ENCODE assay signal across 16 cellular contexts in the genomic region with DNA sequence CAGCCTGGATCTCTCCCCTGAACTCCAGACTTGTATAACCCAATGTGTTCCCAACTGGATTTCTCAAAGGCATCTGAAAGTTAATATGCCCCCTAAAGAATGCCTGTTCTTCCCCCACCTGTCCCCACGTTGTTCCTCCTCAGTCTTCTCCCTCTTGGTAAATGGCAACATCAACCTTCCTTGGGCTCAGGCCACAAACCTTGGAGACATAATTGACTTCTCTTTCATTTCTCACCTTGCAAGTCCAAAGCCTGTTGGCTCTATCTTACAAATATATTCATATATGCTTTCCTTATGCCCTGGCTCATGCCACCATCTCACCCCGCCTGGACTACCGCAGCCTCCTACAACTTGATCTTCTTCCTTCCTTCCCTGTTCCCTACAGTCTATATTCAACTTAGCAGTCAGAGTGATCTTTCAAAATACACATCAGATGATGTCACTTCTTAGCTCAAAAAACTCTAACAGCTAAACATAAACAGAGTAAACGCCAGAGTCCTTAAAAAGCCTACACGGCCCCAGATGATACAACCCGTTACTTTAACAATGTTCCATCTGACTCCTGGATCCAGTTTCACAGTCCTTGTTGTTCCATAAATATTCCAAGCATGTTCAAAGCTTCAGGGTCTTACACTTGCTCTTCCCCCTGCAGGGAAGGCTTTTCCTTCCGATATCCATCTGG.
DNase-seq lines count a peak whose midpoint lies in the region; ATAC-seq, FAIRE-seq and TF ChIP-seq lines count a peak whose summit lies in the region.
"Had no signal": no experiment of that assay in that cellular context is flagged by ENCODE, and none has a peak within 500 bp of the region (broad histone marks: within the 10 kb centered on the region; RNA-seq: fewer than 3 reads in every experiment).

No MANE protein-coding gene starts in this region.

- TF ChIP-seq RAD21 in K562 (CRISPR knock-in tag; conservative IDR thresholded peaks at IDR 0.05 in 1 of 2, IDR thresholded peaks at IDR 0.05 in 1 of 2) = no peak

- no peak for TF ChIP-seq POLR2A in K562 (conservative IDR thresholded peaks at IDR 0.05)

- H3K9me3 ChIP-seq in HEK293 (ENCODE audit: control insufficient read depth, insufficient read depth, low read depth, low read length) (no peaks in the 10 kb centered on the region), K562 (replicated peaks; ENCODE audit: control insufficient read depth, insufficient read depth, low read depth, low read length) (no peaks in the 10 kb centered on the region), osteoblast (ENCODE audit: low read depth, low read length) (peaks cover 8% of the 10 kb centered on the region)

- H3K4me1 ChIP-seq in HEK293 (ENCODE audit: control insufficient read depth, insufficient read depth, low read length) (no peaks in the 10 kb centered on the region), K562 (replicated peaks in 1 of 2; ENCODE audit: control insufficient read depth in 2 of 2, insufficient read depth in 2 of 2, low read length in 2 of 2) (no peaks in the 10 kb centered on the region; a peak in 2 of 5 replicates), osteoblast (ENCODE audit: insufficient read depth, low read length) (no peaks in the 10 kb centered on the region)

- CTCF ChIA-PET in HEK293 (lab: Yijun Ruan, JAX) = no interaction called here
- CTCF ChIA-PET in K562 (lab: Yijun Ruan, JAX; ENCODE audit: low intra/inter-chr PET ratio) = no interaction called here

- no TSS peak for BruUV-seq in K562 (replicated peaks; lab: Mats Ljungman, UMichigan)

- no peak overlapping the region for H3K4me2 ChIP-seq in K562 (ENCODE audit: insufficient read depth, low read length)
- no peak overlapping the region for H3K4me2 ChIP-seq in osteoblast (ENCODE audit: insufficient read depth, low read length)

- H3K79me2 ChIP-seq in K562 (ENCODE audit: control insufficient read depth, insufficient read depth, low read length) (no peaks in the 10 kb centered on the region), osteoblast (ENCODE audit: insufficient read depth, low read length) (no peaks in the 10 kb centered on the region)

- in situ Hi-C loops in K562 (cut with MboI) = no loop called here

- no peak for FAIRE-seq in K562 (lab: Jason Lieb, UNC)
- FAIRE-seq: GM12878 had no signal

- no peak for TF ChIP-seq EP300 in K562 (IDR thresholded peaks at IDR 0.05; ENCODE audit: low read length)

- WGBS in K562 (ENCODE audit: insufficient coverage, low coverage, missing lambda C conversion rate) = 6% methylated on average over 7 of the region's 7 CpGs

- TF ChIP-seq CTCF in HEK293 (tag by site-specific recombination; IDR thresholded peaks at IDR 0.05) = no peak
- no peak for TF ChIP-seq CTCF in K562 (IDR thresholded peaks at IDR 0.05 in 2 of 3, conservative IDR thresholded peaks at IDR 0.05 in 1 of 3; ENCODE audit: insufficient read depth in 2 of 3, low read depth in 1 of 3, low read length in 3 of 3)
- no peak for TF ChIP-seq CTCF in osteoblast (IDR thresholded peaks at IDR 0.05; ENCODE audit: extremely low read depth, low read depth, low read length)

- no peaks in the 10 kb centered on the region for H3K36me3 ChIP-seq in HEK293 (ENCODE audit: control insufficient read depth in 2 of 2, insufficient read depth in 1 of 2, low read length in 2 of 2)
- H3K36me3 ChIP-seq in K562 (ENCODE audit: control insufficient read depth, insufficient read depth, low read length) = no peaks in the 10 kb centered on the region
- H3K36me3 ChIP-seq in osteoblast (ENCODE audit: insufficient read depth, low read length) = peaks cover 10% of the 10 kb centered on the region

- H3K4me3 ChIP-seq in HEK293 (ENCODE audit: low read depth, low read length) (no peak overlapping the region), K562 (no peak overlapping the region), osteoblast (ENCODE audit: insufficient read depth, low read length) (no peak overlapping the region)
- H3K4me3 ChIP-seq: GM12878, GM23248 had no signal

- POLR2A ChIA-PET in HEK293 (lab: Yijun Ruan, JAX) (no interaction called here), K562 (lab: Yijun Ruan, JAX) (interaction anchor here (1.0 kb wide), 1 partner anchor 20 kb away, joined by 4 read pairs; no protein-coding TSS in a partner anchor)

- H3K27ac ChIP-seq in HEK293 (ENCODE audit: extremely low read depth, low read depth, low read length) (no peak overlapping the region), K562 (ENCODE audit: extremely low read depth, low read depth, low read length) (no peak overlapping the region), osteoblast (ENCODE audit: low read depth, low read length) (no peak overlapping the region)
- H3K27ac ChIP-seq: GM23248 had no signal

- DNase-seq in K562 (ENCODE audit: extremely low read depth in 1 of 4, low spot score in 3 of 4) = no peak
- peak; percentile 47 for DNase-seq in fibroblast of peridontal ligament (ENCODE audit: extremely low read depth)
- peak; percentile 68 for DNase-seq in osteoblast (ENCODE audit: insufficient read length, low spot score, missing footprints)
- DNase-seq in NOMO-1 treated with dmso at 0.1 percent for 144 hours (lab: John Stamatoyannopoulos, UW; ENCODE audit: unreplicated experiment) = no peak
- no peak for DNase-seq in SIG-M5 treated with dmso at 0.1 percent for 504 hours (lab: John Stamatoyannopoulos, UW; ENCODE audit: unreplicated experiment)
- DNase-seq: ACHN; C1 segment of cervical spinal cord; Calu3; CD4-positive, alpha-beta T cell; DMS79; GM23248 had no signal

- no peak overlapping the region for H3K9ac ChIP-seq in K562 (ENCODE audit: insufficient read depth in 1 of 2, low read depth in 2 of 2, low read length in 2 of 2)
- H3K9ac ChIP-seq: GM23248 had no signal

- no peaks in the 10 kb centered on the region for H4K20me1 ChIP-seq in K562 (replicated peaks; ENCODE audit: control insufficient read depth, insufficient read depth, low read length)
- H4K20me1 ChIP-seq in osteoblast (ENCODE audit: insufficient read depth, low read length) = no peaks in the 10 kb centered on the region

- H2AFZ ChIP-seq in K562 (ENCODE audit: low read depth, low read length) (no peak overlapping the region), osteoblast (ENCODE audit: low read length) (no peak overlapping the region)
- H2AFZ ChIP-seq: GM23248 had no signal

- ATAC-seq in K562 (no peak), GM18498 (IDR thresholded peaks at IDR 0.05; ENCODE audit: unreplicated experiment) (no peak), HG03354 (IDR thresholded peaks at IDR 0.05; ENCODE audit: poor library complexity, severe bottlenecking, unreplicated experiment) (no peak)
- ATAC-seq: GM12878, HCT116 had no signal

- H3K27me3 ChIP-seq in K562 (ENCODE audit: control insufficient read depth in 2 of 2, insufficient read depth in 2 of 2, low read length in 2 of 2) = peaks cover 0 to 19% of the 10 kb centered on the region in 2 experiments; a peak in 3 of 5 replicates
- no peaks in the 10 kb centered on the region for H3K27me3 ChIP-seq in osteoblast (ENCODE audit: insufficient read depth, low read length)

- H3K9me1 ChIP-seq in K562 (ENCODE audit: control insufficient read depth, insufficient read depth, low read length) = no peaks in the 10 kb centered on the region

- intact Hi-C loops in K562 (cut with micrococcal nuclease) = no loop called here

TF ChIP-seq in HEK293, 187 proteins besides CTCF, POLR2A, EP300 and RAD21 (continues in another document):
- TF ChIP-seq ZNF174 (tag by site-specific recombination; IDR thresholded peaks at IDR 0.05) = no peak
- TF ChIP-seq SP3 (tag by site-specific recombination; IDR thresholded peaks at IDR 0.05) = no peak
- TF ChIP-seq ZNF510 (tag by site-specific recombination; IDR thresholded peaks at IDR 0.05; ENCODE audit: insufficient replicate concordance) = no peak
- no peak for TF ChIP-seq ZNF112 (tag by site-specific recombination; IDR thresholded peaks at IDR 0.05)
- TF ChIP-seq ZSCAN16 (tag by site-specific recombination; IDR thresholded peaks at IDR 0.05) = no peak
- no peak for TF ChIP-seq ZNF48 (tag by site-specific recombination; IDR thresholded peaks at IDR 0.05)
- 0 out of 2 replicates have a peak, but pooled peaks have one; percentile 15 for TF ChIP-seq ZNF629 (tag by site-specific recombination; IDR thresholded peaks at IDR 0.05)
- no peak for TF ChIP-seq ZNF626 (tag by site-specific recombination; IDR thresholded peaks at IDR 0.05)
- TF ChIP-seq ZFP3 (tag by site-specific recombination; IDR thresholded peaks at IDR 0.05; ENCODE audit: low read depth) = no peak

TF ChIP-seq in K562, 482 proteins besides CTCF, POLR2A, EP300 and RAD21 (continues in another document):
- TF ChIP-seq POLR3G (IDR thresholded peaks at IDR 0.05; ENCODE audit: extremely low read depth, insufficient read length, insufficient replicate concordance) (no peak), ZFP1 (CRISPR knock-in tag; IDR thresholded peaks at IDR 0.05) (no peak)
- TF ChIP-seq, protein P1, sequence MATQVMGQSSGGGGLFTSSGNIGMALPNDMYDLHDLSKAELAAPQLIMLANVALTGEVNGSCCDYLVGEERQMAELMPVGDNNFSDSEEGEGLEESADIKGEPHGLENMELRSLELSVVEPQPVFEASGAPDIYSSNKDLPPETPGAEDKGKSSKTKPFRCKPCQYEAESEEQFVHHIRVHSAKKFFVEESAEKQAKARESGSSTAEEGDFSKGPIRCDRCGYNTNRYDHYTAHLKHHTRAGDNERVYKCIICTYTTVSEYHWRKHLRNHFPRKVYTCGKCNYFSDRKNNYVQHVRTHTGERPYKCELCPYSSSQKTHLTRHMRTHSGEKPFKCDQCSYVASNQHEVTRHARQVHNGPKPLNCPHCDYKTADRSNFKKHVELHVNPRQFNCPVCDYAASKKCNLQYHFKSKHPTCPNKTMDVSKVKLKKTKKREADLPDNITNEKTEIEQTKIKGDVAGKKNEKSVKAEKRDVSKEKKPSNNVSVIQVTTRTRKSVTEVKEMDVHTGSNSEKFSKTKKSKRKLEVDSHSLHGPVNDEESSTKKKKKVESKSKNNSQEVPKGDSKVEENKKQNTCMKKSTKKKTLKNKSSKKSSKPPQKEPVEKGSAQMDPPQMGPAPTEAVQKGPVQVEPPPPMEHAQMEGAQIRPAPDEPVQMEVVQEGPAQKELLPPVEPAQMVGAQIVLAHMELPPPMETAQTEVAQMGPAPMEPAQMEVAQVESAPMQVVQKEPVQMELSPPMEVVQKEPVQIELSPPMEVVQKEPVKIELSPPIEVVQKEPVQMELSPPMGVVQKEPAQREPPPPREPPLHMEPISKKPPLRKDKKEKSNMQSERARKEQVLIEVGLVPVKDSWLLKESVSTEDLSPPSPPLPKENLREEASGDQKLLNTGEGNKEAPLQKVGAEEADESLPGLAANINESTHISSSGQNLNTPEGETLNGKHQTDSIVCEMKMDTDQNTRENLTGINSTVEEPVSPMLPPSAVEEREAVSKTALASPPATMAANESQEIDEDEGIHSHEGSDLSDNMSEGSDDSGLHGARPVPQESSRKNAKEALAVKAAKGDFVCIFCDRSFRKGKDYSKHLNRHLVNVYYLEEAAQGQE (CRISPR knock-in tag; IDR thresholded peaks at IDR 0.05; ENCODE audit: low read depth) = no peak

Comparison
In these comparisons a context has a peak if more than half of its experiments do, and no peak if none do; other contexts are left out.
1. DNase-seq: peak in fibroblast of peridontal ligament (single experiment) and osteoblast (single experiment); none in K562 (0 of 4), NOMO-1 treated with dmso at 0.1 percent for 144 hours (single experiment) and SIG-M5 treated with dmso at 0.1 percent for 504 hours (single experiment).